Comparison of ENCODE assay signal across 7 cellular contexts in genomic region chr5:112186401-112186990, GRCh38.
A peak's percentile ranks its signal among the peaks of the same experiment; 100 is the strongest.
DNase-seq lines count a peak whose midpoint lies in the region; ATAC-seq and TF ChIP-seq lines count a peak whose summit lies in the region.

No MANE protein-coding gene starts in this region.

- H3K4me1 ChIP-seq in DOHH2 (ENCODE audit: control insufficient read depth, low read length): no peaks in the 10 kb centered on the region
- H3K4me1 ChIP-seq in SK-N-SH (ENCODE audit: control insufficient read depth in 1 of 2, insufficient read depth in 2 of 2, low read depth in 1 of 2, low read length in 1 of 2): no peaks in the 10 kb centered on the region; a peak in 1 of 4 replicates
- peaks cover 11% of the 10 kb centered on the region for H3K4me1 ChIP-seq in smooth muscle cell (ENCODE audit: low read depth)

- H3K9ac ChIP-seq in SK-N-SH: no peak overlapping the region
- no peak overlapping the region for H3K9ac ChIP-seq in smooth muscle cell (ENCODE audit: low read depth)

- DNase-seq in SK-N-SH (peak; percentile 44), fibroblast of pulmonary artery (ENCODE audit: low read depth) (peak; percentile 65), smooth muscle cell (lab: John Stamatoyannopoulos, UW; ENCODE audit: unreplicated experiment) (no peak), HK-2 (ENCODE audit: unreplicated experiment) (no peak), 8988T (no peak)

- peak; percentile 74 for TF ChIP-seq CTCF in DOHH2 (IDR thresholded peaks at IDR 0.05; ENCODE audit: low read depth, low read length, poor library complexity, severe bottlenecking)
- TF ChIP-seq CTCF in SK-N-SH (IDR thresholded peaks at IDR 0.05): peak; percentile 73
- peak; percentile 70 for TF ChIP-seq CTCF in fibroblast of pulmonary artery (IDR thresholded peaks at IDR 0.05; ENCODE audit: low read length, missing control alignments)
- TF ChIP-seq CTCF in smooth muscle cell (IDR thresholded peaks at IDR 0.05; ENCODE audit: borderline replicate concordance, insufficient read depth, poor library complexity, severe bottlenecking): peak; percentile 50

- no peak overlapping the region for H3K4me3 ChIP-seq in DOHH2 (ENCODE audit: low read length)
- no peak overlapping the region; a peak in 1 of 4 replicates for H3K4me3 ChIP-seq in SK-N-SH (ENCODE audit: low read depth in 2 of 2, low read length in 1 of 2)
- H3K4me3 ChIP-seq in fibroblast of pulmonary artery (replicated peaks; ENCODE audit: low read depth, low read length): no peak overlapping the region
- H3K4me3 ChIP-seq in smooth muscle cell: no peak overlapping the region

- no peaks in the 10 kb centered on the region for H3F3A ChIP-seq in DOHH2 (ENCODE audit: control insufficient read depth, insufficient read depth)
- H3F3A ChIP-seq in SK-N-SH (replicated peaks; ENCODE audit: insufficient read depth): no peaks in the 10 kb centered on the region
- H3F3A ChIP-seq in smooth muscle cell (ENCODE audit: low read depth): no peaks in the 10 kb centered on the region

- no peak overlapping the region for H2AFZ ChIP-seq in SK-N-SH (ENCODE audit: low read depth)
- H2AFZ ChIP-seq in smooth muscle cell (ENCODE audit: low read depth): no peak overlapping the region

- H3K36me3 ChIP-seq in DOHH2 (ENCODE audit: control insufficient read depth, low read length) (no peaks in the 10 kb centered on the region), SK-N-SH (replicated peaks in 1 of 2; ENCODE audit: control insufficient read depth in 1 of 2, insufficient read depth in 2 of 2, low read length in 1 of 2) (no peaks in the 10 kb centered on the region), smooth muscle cell (ENCODE audit: low read depth) (no peaks in the 10 kb centered on the region)

- H3K4me2 ChIP-seq in DOHH2 (ENCODE audit: low read length): no peak overlapping the region
- no peak overlapping the region for H3K4me2 ChIP-seq in SK-N-SH
- no peak overlapping the region for H3K4me2 ChIP-seq in smooth muscle cell

- H4K20me1 ChIP-seq in DOHH2 (ENCODE audit: control insufficient read depth, insufficient read depth, low read depth, low read length) (no peaks in the 10 kb centered on the region), SK-N-SH (ENCODE audit: insufficient read depth) (no peaks in the 10 kb centered on the region), smooth muscle cell (ENCODE audit: low read depth) (no peaks in the 10 kb centered on the region)

- peak; percentile 57 for ATAC-seq in HG02623 (IDR thresholded peaks at IDR 0.05; ENCODE audit: unreplicated experiment)

- H3K27me3 ChIP-seq in DOHH2 (ENCODE audit: control insufficient read depth, low read length) (peaks cover 34% of the 10 kb centered on the region), SK-N-SH (ENCODE audit: insufficient read depth) (0 out of 2 replicates have a peak, but pooled peaks cover 4% of the 10 kb centered on the region), smooth muscle cell (ENCODE audit: low read depth) (no peaks in the 10 kb centered on the region)

- WGBS in SK-N-SH (ENCODE audit: low lambda C conversion rate): 51% methylated on average over 4 of the region's 4 CpGs
- 73% methylated on average over 4 of the region's 4 CpGs for WGBS in smooth muscle cell (ENCODE audit: low lambda C conversion rate)

- H3K27ac ChIP-seq in DOHH2 (ENCODE audit: low read depth, low read length) (no peak overlapping the region), SK-N-SH (ENCODE audit: low read depth in 2 of 2, low read length in 1 of 2) (no peak overlapping the region), smooth muscle cell (ENCODE audit: low read depth) (no peak overlapping the region)

- CTCF ChIA-PET in SK-N-SH (lab: Yijun Ruan, JAX): interaction anchor here (0.8 to 4.2 kb wide), 7 partner anchors 10 to 233 kb away, joined by 3 to 22 read pairs (median 4); partner anchors contain the start of gene EPB41L4A

- no peaks in the 10 kb centered on the region for H3K79me2 ChIP-seq in DOHH2 (ENCODE audit: control insufficient read depth, low read length)
- H3K79me2 ChIP-seq in SK-N-SH (ENCODE audit: insufficient read depth): no peaks in the 10 kb centered on the region
- no peaks in the 10 kb centered on the region for H3K79me2 ChIP-seq in smooth muscle cell (ENCODE audit: low read depth)

- no peaks in the 10 kb centered on the region for H3K9me2 ChIP-seq in DOHH2 (replicated peaks; ENCODE audit: control insufficient read depth, low read length)
- H3K9me2 ChIP-seq in SK-N-SH: no peaks in the 10 kb centered on the region

- POLR2A ChIA-PET in SK-N-SH (lab: Yijun Ruan, JAX): no interaction called here

- no peaks in the 10 kb centered on the region for H3K9me3 ChIP-seq in DOHH2 (ENCODE audit: control insufficient read depth, insufficient read depth, low read length)
- no peaks in the 10 kb centered on the region for H3K9me3 ChIP-seq in SK-N-SH
- no peaks in the 10 kb centered on the region for H3K9me3 ChIP-seq in smooth muscle cell (replicated peaks; ENCODE audit: low read depth)

- TF ChIP-seq EP300 in SK-N-SH (IDR thresholded peaks at IDR 0.05; ENCODE audit: borderline replicate concordance in 1 of 2, low read depth in 1 of 2, low read length in 1 of 2): no peak

- TF ChIP-seq RAD21 in SK-N-SH (IDR thresholded peaks at IDR 0.05; ENCODE audit: low read length): peak; percentile 53

TF ChIP-seq in SK-N-SH, 30 proteins besides CTCF, POLR2A, EP300 and RAD21:
- peak; percentile 16; the same call in 1 of the 2 replicates for TF ChIP-seq MXI1 (IDR thresholded peaks at IDR 0.05; ENCODE audit: low read depth, low read length)
- no peak for TF ChIP-seq GABPA (IDR thresholded peaks at IDR 0.05; ENCODE audit: low read depth)
- TF ChIP-seq SMC3 (IDR thresholded peaks at IDR 0.05; ENCODE audit: low read depth, low read length): peak; percentile 29

Comparison
In these comparisons a context has a peak if more than half of its experiments do, and no peak if none do; other contexts are left out.
1. DNase-seq: peak in SK-N-SH (single experiment) and fibroblast of pulmonary artery (single experiment); none in smooth muscle cell (single experiment), HK-2 (single experiment) and 8988T (single experiment).
2. Peak in every context shown above with its lines, with median percentiles within 50 percentile points of each other: CTCF ChIP-seq.